14 cellular contexts compared by ENCODE assay signal in genomic region chr11:2582958-2583604, GRCh38.
DNase-seq lines count a peak whose midpoint lies in the region; ATAC-seq and TF ChIP-seq lines count a peak whose summit lies in the region.
"Had no signal": no experiment of that assay in that cellular context is flagged by ENCODE, and none has a peak within 500 bp of the region (broad histone marks: within the 10 kb centered on the region; RNA-seq: fewer than 3 reads in every experiment).

No MANE protein-coding gene starts in this region.

- no TSS peak for BruUV-seq in Caco-2 (replicated peaks; lab: Mats Ljungman, UMichigan)

- H3K4me3 ChIP-seq in osteoblast (ENCODE audit: insufficient read depth, low read length) (no peak overlapping the region), Caco-2 (ENCODE audit: low read depth, low read length) (no peak overlapping the region)
- H3K4me3 ChIP-seq: cardiac muscle cell, smooth muscle cell had no signal

- TF ChIP-seq CTCF in osteoblast (IDR thresholded peaks at IDR 0.05; ENCODE audit: extremely low read depth, low read depth, low read length) (no peak), endothelial cell (IDR thresholded peaks at IDR 0.05; ENCODE audit: unreplicated experiment) (no peak), Caco-2 (IDR thresholded peaks at IDR 0.05; ENCODE audit: insufficient read depth in 1 of 2, low read depth in 1 of 2, low read length in 1 of 2, severe bottlenecking in 1 of 2, unreplicated experiment in 1 of 2) (no peak)

- H3K36me3 Mint-ChIP-seq in endothelial cell (ENCODE audit: low read depth, unreplicated experiment) (no peaks in the 10 kb centered on the region), Caco-2 (ENCODE audit: insufficient read depth, unreplicated experiment) (no peaks in the 10 kb centered on the region)

- peak; percentile 0 for DNase-seq in stimulated activated CD4-positive, alpha-beta T cell treated with anti-CD3 and anti-CD28 coated beads, Interleukin-1b, Interleukin-23, amount 100 ng/mL, for 48 hours
- no peak for DNase-seq in stimulated activated CD4-positive, alpha-beta T cell treated with anti-CD3 and anti-CD28 coated beads, Interleukin-12 subunit alpha, Interleukin-12 subunit beta, amount 100 ng/mL, for 4 hours
- DNase-seq in ecto neural progenitor cell (ENCODE audit: low spot score) (peak; percentile 47), osteoblast (ENCODE audit: insufficient read length, low spot score, missing footprints) (peak; percentile 48), HPDE6-E6E7 (ENCODE audit: extremely low spot score) (no peak), endothelial cell (ENCODE audit: low spot score) (no peak), Caco-2 (no peak)
- DNase-seq: HCEC 1CT, NCI-H1092 treated with DMSO at 0.1 percent for 48 hours, NCI-H526 treated with DMSO at 0.1 percent for 48 hours had no signal

- H3K4me2 ChIP-seq in osteoblast (ENCODE audit: insufficient read depth, low read length): no peak overlapping the region
- H3K4me2 ChIP-seq: smooth muscle cell had no signal

- H3K27me3 Mint-ChIP-seq in endothelial cell (ENCODE audit: unreplicated experiment) (peaks cover 9% of the 10 kb centered on the region), Caco-2 (ENCODE audit: insufficient read depth, unreplicated experiment) (no peaks in the 10 kb centered on the region)

- H2AFZ ChIP-seq in osteoblast (ENCODE audit: low read length): no peak overlapping the region

- intact Hi-C loops in Caco-2 (cut with micrococcal nuclease; ENCODE audit: unreplicated experiment): no loop called here

- no peaks in the 10 kb centered on the region for H3K36me3 ChIP-seq in osteoblast (ENCODE audit: insufficient read depth, low read length)
- H3K36me3 ChIP-seq in Caco-2 (ENCODE audit: control insufficient read depth, insufficient read depth, low read length): no peaks in the 10 kb centered on the region
- H3K36me3 ChIP-seq: cardiac muscle cell had no signal

- H3K4me1 Mint-ChIP-seq in endothelial cell (ENCODE audit: unreplicated experiment) (peaks cover 10% of the 10 kb centered on the region), Caco-2 (ENCODE audit: low read depth, unreplicated experiment) (peaks cover under 1% of the 10 kb centered on the region)

- CTCF ChIA-PET in Caco-2 (lab: Charles Lee): interaction anchor here (1.3 kb wide), 1 partner anchor 52 kb away, joined by 3 read pairs; no protein-coding TSS in a partner anchor

- POLR2A ChIA-PET in Caco-2 (lab: Charles Lee): no interaction called here

- H3K4me1 ChIP-seq in osteoblast (ENCODE audit: insufficient read depth, low read length) (no peaks in the 10 kb centered on the region), Caco-2 (no peaks in the 10 kb centered on the region)

- no peak for ATAC-seq in GM18858 (IDR thresholded peaks at IDR 0.05; ENCODE audit: unreplicated experiment)
- ATAC-seq: esophagus mucosa had no signal

- H3K9me3 Mint-ChIP-seq in endothelial cell (ENCODE audit: unreplicated experiment) (no peaks in the 10 kb centered on the region), Caco-2 (ENCODE audit: unreplicated experiment) (no peaks in the 10 kb centered on the region)

- H3K79me2 ChIP-seq in osteoblast (ENCODE audit: insufficient read depth, low read length): no peaks in the 10 kb centered on the region

- no peak overlapping the region for H3K27ac ChIP-seq in osteoblast (ENCODE audit: low read depth, low read length)
- H3K27ac ChIP-seq: cardiac muscle cell had no signal

- no peaks in the 10 kb centered on the region for H3K9me3 ChIP-seq in osteoblast (ENCODE audit: low read depth, low read length)
- H3K9me3 ChIP-seq in Caco-2: no peaks in the 10 kb centered on the region

- H4K20me1 ChIP-seq in osteoblast (ENCODE audit: insufficient read depth, low read length): no peaks in the 10 kb centered on the region

- H3K27ac Mint-ChIP-seq in endothelial cell (ENCODE audit: unreplicated experiment) (no peak overlapping the region), Caco-2 (ENCODE audit: unreplicated experiment) (no peak overlapping the region)

- no peak overlapping the region for H3K4me3 Mint-ChIP-seq in endothelial cell (ENCODE audit: unreplicated experiment)
- no peak overlapping the region for H3K4me3 Mint-ChIP-seq in Caco-2 (ENCODE audit: unreplicated experiment)

- H3K27me3 ChIP-seq in osteoblast (ENCODE audit: insufficient read depth, low read length): no peaks in the 10 kb centered on the region
- H3K27me3 ChIP-seq in Caco-2 (replicated peaks; ENCODE audit: control insufficient read depth, insufficient read depth, low read length): no peaks in the 10 kb centered on the region

Comparison
In these comparisons a context has a peak if more than half of its experiments do, and no peak if none do; other contexts are left out.
1. DNase-seq: peak in stimulated activated CD4-positive, alpha-beta T cell treated with anti-CD3 and anti-CD28 coated beads, Interleukin-1b, Interleukin-23, amount 100 ng/mL, for 48 hours (single experiment), ecto neural progenitor cell (single experiment) and osteoblast (single experiment); none in stimulated activated CD4-positive, alpha-beta T cell treated with anti-CD3 and anti-CD28 coated beads, Interleukin-12 subunit alpha, Interleukin-12 subunit beta, amount 100 ng/mL, for 4 hours (single experiment), HPDE6-E6E7 (single experiment), endothelial cell (single experiment) and Caco-2 (0 of 2).